1 cellular context compared by ENCODE assay signal in the genomic region with DNA sequence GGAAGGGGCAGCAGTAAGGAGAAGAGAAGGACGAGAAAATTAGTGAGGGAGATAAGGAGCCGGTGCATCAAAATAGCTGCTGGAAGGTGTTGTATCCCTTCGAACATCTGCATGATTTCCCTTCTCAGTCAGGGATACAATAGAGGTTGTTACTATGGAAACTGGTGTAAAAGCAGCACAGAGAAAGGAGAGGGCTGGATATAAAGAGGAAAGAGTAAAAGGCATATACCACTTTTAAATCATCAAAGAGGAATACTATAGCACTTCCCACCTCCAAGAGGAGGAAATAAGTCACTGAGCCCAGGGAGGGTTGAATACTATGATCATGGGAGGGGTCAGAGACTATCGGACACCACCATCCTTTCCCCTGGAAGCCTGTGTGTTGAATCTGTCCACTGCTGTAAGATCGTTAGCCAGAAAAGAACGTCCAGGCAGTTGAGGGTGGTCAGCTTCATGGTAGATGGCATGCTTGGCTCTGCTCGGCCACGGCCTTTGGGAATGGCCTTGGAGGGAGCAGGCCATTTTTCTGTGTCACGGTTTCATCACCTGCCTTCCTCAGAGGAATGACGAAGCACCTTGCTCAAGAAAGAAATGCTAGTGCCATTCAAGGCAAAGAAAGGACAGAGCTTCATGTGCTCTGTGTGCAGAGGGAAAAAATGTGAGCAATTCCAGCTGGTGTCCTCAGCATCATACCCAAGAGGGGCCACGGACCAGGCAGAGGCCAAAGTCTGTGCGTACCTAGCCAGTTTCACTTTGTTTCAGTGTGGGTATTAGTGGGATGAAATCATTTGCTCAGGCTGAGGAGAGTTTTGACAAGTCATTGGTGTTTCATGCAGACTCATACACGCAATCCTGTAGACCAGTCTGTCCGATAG.
TF ChIP-seq lines count a peak whose summit lies in the region.

No MANE protein-coding gene starts in this region.

TF ChIP-seq in endothelial cell of umbilical vein, 7 proteins besides CTCF, POLR2A, EP300 and RAD21 (continued from another document):
- no peak for TF ChIP-seq POLR2AphosphoS5 (IDR thresholded peaks at IDR 0.05; ENCODE audit: insufficient read depth, low read depth, low read length)
- TF ChIP-seq MYC (IDR thresholded peaks at IDR 0.05; ENCODE audit: low read depth, low read length) = no peak
- no peak for TF ChIP-seq GATA2 (IDR thresholded peaks at IDR 0.05; ENCODE audit: insufficient read depth, insufficient read length, low read depth, low read length)
